ENCODE assay signal across 20 cellular contexts in the genomic region with DNA sequence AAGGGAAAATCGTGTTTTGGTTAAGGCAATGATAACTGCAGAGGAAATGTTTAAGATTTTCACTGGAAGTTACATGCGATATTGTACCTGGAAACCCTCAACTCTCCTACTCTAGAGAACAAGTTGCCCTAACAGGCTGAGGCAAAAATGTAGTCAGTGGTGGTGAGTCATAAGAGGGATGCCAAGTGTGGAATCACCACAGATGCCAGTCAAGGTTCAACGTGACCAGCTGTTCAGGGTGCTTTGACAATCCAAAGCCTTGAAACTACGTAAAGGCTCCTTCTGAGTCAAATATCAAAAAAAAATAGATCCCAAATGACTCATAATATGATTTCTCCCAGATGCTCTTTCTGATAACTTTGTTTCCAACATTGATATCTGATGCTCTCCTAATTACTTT.
"Had no signal": no experiment of that assay in that cellular context is flagged by ENCODE, and none has a peak within 500 bp of the region (broad histone marks: within the 10 kb centered on the region; RNA-seq: fewer than 3 reads in every experiment).

No MANE protein-coding gene starts in this region.

- H3K4me3 ChIP-seq: left lung, tibial nerve, vagina had no signal

- H3K36me3 Mint-ChIP-seq: naive thymus-derived CD8-positive, alpha-beta T cell; T-cell had no signal

- ATAC-seq: activated CD4-positive, CD25-positive, alpha-beta regulatory T cell treated with anti-CD3 and anti-CD28 coated beads, Interleukin-2, amount 50 U/mL, for 24 hours; left lung; naive thymus-derived CD8-positive, alpha-beta T cell; stimulated activated naive B cell treated with anti-CD40 and anti-IgM and Interleukin-4, amounts not matched to agents 10 μg/mL and 1 μg/mL and 100 μg/mL, for 72 hours; T-cell had no signal

- H3K27me3 ChIP-seq: brain microvascular endothelial cell, left lung, neutrophil, tibial nerve, vagina had no signal

- H2AFZ ChIP-seq: parathyroid adenoma had no signal

- H3K27ac Mint-ChIP-seq: dendritic cell treated with granulocyte-macrophage colony-stimulating factor and Interleukin-4, amounts not matched to agents 40 ng/mL and 50 ng/mL, for 4 days; naive thymus-derived CD8-positive, alpha-beta T cell; stimulated activated naive B cell treated with anti-CD40 and anti-IgM and Interleukin-4, amounts not matched to agents 10 μg/mL and 1 μg/mL and 100 μg/mL, for 72 hours; T-cell had no signal

- H3K4me3 Mint-ChIP-seq: dendritic cell treated with granulocyte-macrophage colony-stimulating factor and Interleukin-4, amounts not matched to agents 40 ng/mL and 50 ng/mL, for 4 days; naive thymus-derived CD8-positive, alpha-beta T cell; stimulated activated naive B cell treated with anti-CD40 and anti-IgM and Interleukin-4, amounts not matched to agents 10 μg/mL and 1 μg/mL and 100 μg/mL, for 72 hours; T-cell had no signal

- H3K9me3 Mint-ChIP-seq: dendritic cell treated with granulocyte-macrophage colony-stimulating factor and Interleukin-4, amounts not matched to agents 40 ng/mL and 50 ng/mL, for 4 days had no signal

- H3K36me3 ChIP-seq: brain microvascular endothelial cell, left lung, neutrophil, tibial nerve, vagina had no signal

- H3K4me1 ChIP-seq: left lung, parathyroid adenoma, tibial nerve, vagina had no signal

- H3K27me3 Mint-ChIP-seq: dendritic cell treated with granulocyte-macrophage colony-stimulating factor and Interleukin-4, amounts not matched to agents 40 ng/mL and 50 ng/mL, for 4 days; naive thymus-derived CD8-positive, alpha-beta T cell; stimulated activated naive B cell treated with anti-CD40 and anti-IgM and Interleukin-4, amounts not matched to agents 10 μg/mL and 1 μg/mL and 100 μg/mL, for 72 hours had no signal

- DNase-seq: activated CD4-positive, alpha-beta T cell treated with anti-CD3 and anti-CD28 coated beads, Interleukin-2, amount 50 U/mL, for 4 hours; activated naive CD4-positive, alpha-beta T cell treated with Interleukin-2 at 50 U/mL for 16 hours; activated T-cell treated with anti-CD3 and anti-CD28 coated beads for 4 hours; brain microvascular endothelial cell; effector memory CD4-positive, alpha-beta T cell; islet precursor cell; left lung; naive thymus-derived CD8-positive, alpha-beta T cell; stimulated activated CD4-positive, alpha-beta T cell treated with anti-CD3 and anti-CD28 coated beads, Interleukin-4, amount 100 ng/mL, for 1 hour; stimulated activated naive B cell treated with anti-CD40 and anti-IgM and Interleukin-4, amounts not matched to agents 10 μg/mL and 1 μg/mL and 100 μg/mL, for 72 hours; substantia nigra; T-cell; T-helper 9 cell had no signal

- H3K9ac ChIP-seq: parathyroid adenoma had no signal

- H3K9me3 ChIP-seq: left lung, neutrophil, tibial nerve, vagina had no signal

- H3K27ac ChIP-seq: brain microvascular endothelial cell, epithelial cell of prostate, left lung, neutrophil, parathyroid adenoma, tibial nerve, vagina had no signal

- H3K4me1 Mint-ChIP-seq: T-cell had no signal

- H3K79me2 ChIP-seq: parathyroid adenoma had no signal
